Comparison of ENCODE assay signal across 17 cellular contexts in genomic region chr18:56831988-56832387, GRCh38.
"Had no signal": no experiment of that assay in that cellular context is flagged by ENCODE, and none has a peak within 500 bp of the region (broad histone marks: within the 10 kb centered on the region; RNA-seq: fewer than 3 reads in every experiment).

No MANE protein-coding gene starts in this region.

- ATAC-seq: activated CD4-positive, CD25-positive, alpha-beta regulatory T cell treated with anti-CD3 and anti-CD28 coated beads, Interleukin-2, amount 50 U/mL, for 24 hours; activated CD8-positive, alpha-beta memory T cell treated with anti-CD3 and anti-CD28 coated beads, Interleukin-2, amount 10 ng/mL, durations not matched to agents 7 days and 5 days; activated T-cell treated with anti-CD3 and anti-CD28 coated beads, Interleukin-2, amount 50 U/mL, for 4 hours; left lobe of liver; T-helper 17 cell had no signal

- DNase-seq: activated CD4-positive, alpha-beta T cell treated with anti-CD3 and anti-CD28 coated beads, Interleukin-2, amount 50 U/mL, for 4 hours; activated CD8-positive, alpha-beta memory T cell treated with anti-CD3 and anti-CD28 coated beads, Interleukin-2, amount 10 ng/mL, durations not matched to agents 7 days and 5 days; activated gamma-delta T cell treated with Interleukin-2 at 50 U/mL for 16 hours; activated naive CD8-positive, alpha-beta T cell treated with anti-CD3 and anti-CD28 coated beads for 36 hours; activated T-cell treated with anti-CD3 and anti-CD28 coated beads, Interleukin-2, amount 50 U/mL, for 4 hours; aorta; caudate nucleus; hypothalamus; mammary epithelial cell; stimulated activated CD4-positive, alpha-beta T cell treated with anti-CD3 and anti-CD28 coated beads, Interleukin-15, amount 100 ng/mL, for 24 hours; stimulated activated CD4-positive, alpha-beta T cell treated with anti-CD3 and anti-CD28 coated beads, Interleukin-4, amount 100 ng/mL, for 4 hours; stomach; T-helper 17 cell had no signal

- H3K27ac ChIP-seq: stomach, thoracic aorta had no signal

- H3K4me3 ChIP-seq: stomach, thoracic aorta had no signal

- FAIRE-seq: TTC549 had no signal

- H3K36me3 ChIP-seq: thoracic aorta had no signal

- H3K9me3 ChIP-seq: stomach, thoracic aorta had no signal

- H3K4me1 ChIP-seq: stomach had no signal

- H3K27me3 ChIP-seq: stomach had no signal
